In genomic region chr9:129646654-129647053, GRCh38 we compare ENCODE assay signal across 1 cellular context.
TF ChIP-seq lines count a peak whose summit lies in the region.

No MANE protein-coding gene starts in this region.

TF ChIP-seq in IMR-90, 13 proteins besides CTCF, POLR2A, EP300 and RAD21:
- no peak for TF ChIP-seq FOS (IDR thresholded peaks at IDR 0.05; ENCODE audit: low read depth, low read length)
- no peak for TF ChIP-seq NFE2L2 (IDR thresholded peaks at IDR 0.05; ENCODE audit: low read depth, low read length)
- TF ChIP-seq RCOR1 (IDR thresholded peaks at IDR 0.05; ENCODE audit: insufficient replicate concordance, low read length): no peak
- no peak for TF ChIP-seq SMC3 (IDR thresholded peaks at IDR 0.05; ENCODE audit: low read depth, low read length)
- no peak for TF ChIP-seq BHLHE40 (IDR thresholded peaks at IDR 0.05; ENCODE audit: low read depth, low read length)
- TF ChIP-seq CHD1 (IDR thresholded peaks at IDR 0.05; ENCODE audit: low read depth, low read length): no peak
- TF ChIP-seq CEBPB (IDR thresholded peaks at IDR 0.05; ENCODE audit: low read depth, low read length): no peak
- TF ChIP-seq RFX5 (IDR thresholded peaks at IDR 0.05; ENCODE audit: low read depth, low read length): no peak
- TF ChIP-seq MAZ (IDR thresholded peaks at IDR 0.05; ENCODE audit: borderline replicate concordance, low read depth, low read length): no peak
- TF ChIP-seq MAFK (IDR thresholded peaks at IDR 0.05; ENCODE audit: low read depth, low read length): no peak
- TF ChIP-seq ELK1 (IDR thresholded peaks at IDR 0.05; ENCODE audit: borderline replicate concordance, low read depth, low read length): no peak
- TF ChIP-seq USF2 (IDR thresholded peaks at IDR 0.05; ENCODE audit: low read depth, low read length): no peak
- TF ChIP-seq MXI1 (IDR thresholded peaks at IDR 0.05; ENCODE audit: borderline replicate concordance, low read depth, low read length): no peak
